In the genomic region with DNA sequence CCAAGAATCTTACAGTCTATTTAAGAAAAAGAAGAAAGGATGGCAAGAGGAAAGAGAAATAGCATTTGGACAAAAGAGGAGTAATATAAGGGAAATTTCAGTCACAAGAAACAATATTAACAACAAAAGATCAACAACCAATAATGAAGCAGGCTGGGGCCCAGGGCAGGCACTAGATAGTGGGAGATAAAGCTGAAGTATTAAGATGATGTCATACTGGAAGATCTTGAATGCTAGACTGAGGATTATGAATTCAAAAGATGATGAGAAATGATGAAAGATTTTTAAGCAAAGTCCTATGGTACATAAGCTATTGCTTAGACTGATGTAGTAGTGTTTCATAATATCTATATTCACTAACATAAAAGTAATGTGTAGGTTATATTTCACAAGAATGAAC, we compare ENCODE assay signal across 30 cellular contexts.
"Had no signal": no experiment of that assay in that cellular context is flagged by ENCODE, and none has a peak within 500 bp of the region (broad histone marks: within the 10 kb centered on the region; RNA-seq: fewer than 3 reads in every experiment).

No MANE protein-coding gene starts in this region.

- H3K27ac ChIP-seq: epithelial cell of prostate, esophagus squamous epithelium, skin epidermis, thoracic aorta had no signal

- H3K36me3 ChIP-seq: thoracic aorta had no signal

- H3K27me3 ChIP-seq: esophagus squamous epithelium had no signal

- H3K4me1 Mint-ChIP-seq: nephron had no signal

- H3K4me3 Mint-ChIP-seq: activated CD4-positive, alpha-beta memory T cell treated with anti-CD3 and anti-CD28 coated beads, Interleukin-2, amount 10 ng/mL, durations not matched to agents 7 days and 5 days; activated CD4-positive, alpha-beta T cell treated with anti-CD3 and anti-CD28 coated beads, Interleukin-2, amount 10 ng/mL, durations not matched to agents 7 days and 5 days; activated naive CD4-positive, alpha-beta T cell treated with anti-CD3 and anti-CD28 coated beads, Interleukin-2, amount 50 U/mL, for 24 hours; activated naive CD8-positive, alpha-beta T cell treated with anti-CD3 and anti-CD28 coated beads, Interleukin-2, amount 50 U/mL, for 24 hours; activated T-cell treated with anti-CD3 and anti-CD28 coated beads, Interleukin-2, amount 50 U/mL, for 24 hours; central memory CD8-positive, alpha-beta T cell; nephron had no signal

- H3K4me3 ChIP-seq: esophagus squamous epithelium, skin epidermis, thoracic aorta had no signal

- H3K9me3 ChIP-seq: esophagus squamous epithelium, thoracic aorta had no signal

- FAIRE-seq: bronchial epithelial cell, colon, endometrium, kidney, urothelium cell line had no signal

- H3K4me1 ChIP-seq: esophagus squamous epithelium had no signal

- H3K27me3 Mint-ChIP-seq: activated CD4-positive, alpha-beta memory T cell treated with anti-CD3 and anti-CD28 coated beads, Interleukin-2, amount 10 ng/mL, durations not matched to agents 7 days and 5 days; activated CD4-positive, alpha-beta T cell treated with anti-CD3 and anti-CD28 coated beads, Interleukin-2, amount 10 ng/mL, durations not matched to agents 7 days and 5 days; activated naive CD4-positive, alpha-beta T cell treated with anti-CD3 and anti-CD28 coated beads, Interleukin-2, amount 50 U/mL, for 24 hours; activated naive CD8-positive, alpha-beta T cell treated with anti-CD3 and anti-CD28 coated beads, Interleukin-2, amount 50 U/mL, for 24 hours; activated T-cell treated with anti-CD3 and anti-CD28 coated beads, Interleukin-2, amount 50 U/mL, for 24 hours; central memory CD8-positive, alpha-beta T cell had no signal

- H3K27ac Mint-ChIP-seq: activated CD4-positive, alpha-beta memory T cell treated with anti-CD3 and anti-CD28 coated beads, Interleukin-2, amount 10 ng/mL, durations not matched to agents 7 days and 5 days; activated CD4-positive, alpha-beta T cell treated with anti-CD3 and anti-CD28 coated beads, Interleukin-2, amount 10 ng/mL, durations not matched to agents 7 days and 5 days; activated naive CD4-positive, alpha-beta T cell treated with anti-CD3 and anti-CD28 coated beads, Interleukin-2, amount 50 U/mL, for 24 hours; activated naive CD8-positive, alpha-beta T cell treated with anti-CD3 and anti-CD28 coated beads, Interleukin-2, amount 50 U/mL, for 24 hours; activated T-cell treated with anti-CD3 and anti-CD28 coated beads, Interleukin-2, amount 50 U/mL, for 24 hours; activated T-helper 2 cell treated with anti-CD3 and anti-CD28 coated beads, Interferon-gamma antibody, Interleukin-2, Interleukin-4, amounts not matched to agents 10 μg/mL and 5 μg/mL and 100 μg/mL, durations not matched to agents 14 hours and 24 hours and 36 hours; nephron had no signal

- DNase-seq: activated CD4-positive, alpha-beta memory T cell treated with anti-CD3 and anti-CD28 coated beads, Interleukin-2, amount 10 ng/mL, durations not matched to agents 7 days and 5 days; activated CD4-positive, alpha-beta T cell treated with anti-CD3 and anti-CD28 coated beads, Interleukin-2, amount 10 ng/mL, durations not matched to agents 7 days and 5 days; activated CD8-positive, alpha-beta memory T cell treated with anti-CD3 and anti-CD28 coated beads, Interleukin-2, amount 50 U/mL, for 48 hours; activated naive CD8-positive, alpha-beta T cell treated with anti-CD3 and anti-CD28 coated beads, Interleukin-2, amount 50 U/mL, for 24 hours; activated T-cell treated with anti-CD3 and anti-CD28 coated beads, Interleukin-2, amount 50 U/mL, for 24 hours; dermis blood vessel endothelial cell; effector CD4-positive, alpha-beta T cell; esophagus squamous epithelium; foreskin melanocyte; kidney; left colon; mammary epithelial cell; posterior cingulate gyrus; stimulated activated CD4-positive, alpha-beta T cell treated with anti-CD3 and anti-CD28 coated beads, Interleukin-12 subunit alpha, Interleukin-12 subunit beta, amount 100 ng/mL, for 4 hours; stimulated activated CD4-positive, alpha-beta T cell treated with anti-CD3 and anti-CD28 coated beads, Interleukin-4, amount 100 ng/mL, for 1 hour; stimulated activated naive CD8-positive, alpha-beta T cell treated with anti-CD3 and anti-CD28 coated beads, Interleukin-15, Interleukin-2, amounts not matched to agents 100 U/mL and 50 U/mL, for 24 hours; T-helper 1 cell had no signal

- ATAC-seq: activated CD4-positive, CD25-positive, alpha-beta regulatory T cell treated with anti-CD3 and anti-CD28 coated beads, Interleukin-2, amount 50 U/mL, for 24 hours; activated naive CD8-positive, alpha-beta T cell treated with anti-CD3 and anti-CD28 coated beads, Interleukin-2, amount 50 U/mL, for 24 hours; left colon; sciatic nerve; stimulated activated naive CD8-positive, alpha-beta T cell treated with anti-CD3 and anti-CD28 coated beads, Interleukin-15, Interleukin-2, amounts not matched to agents 100 U/mL and 50 U/mL, for 24 hours had no signal

- H3K9me3 Mint-ChIP-seq: activated CD4-positive, alpha-beta T cell treated with anti-CD3 and anti-CD28 coated beads, Interleukin-2, amount 10 ng/mL, durations not matched to agents 7 days and 5 days; activated naive CD4-positive, alpha-beta T cell treated with anti-CD3 and anti-CD28 coated beads, Interleukin-2, amount 50 U/mL, for 24 hours; activated T-cell treated with anti-CD3 and anti-CD28 coated beads, Interleukin-2, amount 50 U/mL, for 24 hours; activated T-helper 2 cell treated with anti-CD3 and anti-CD28 coated beads, Interferon-gamma antibody, Interleukin-2, Interleukin-4, amounts not matched to agents 10 μg/mL and 5 μg/mL and 100 μg/mL, durations not matched to agents 14 hours and 24 hours and 36 hours; central memory CD8-positive, alpha-beta T cell; nephron had no signal
